ENCODE assay signal across 26 cellular contexts in genomic region chr11:122131126-122131525, GRCh38. TPM values are rescaled to one million over a fixed set of nuclear protein-coding genes. Genes with fewer than 3 reads are reported as not detected.
"Had no signal": no experiment of that assay in that cellular context is flagged by ENCODE, and none has a peak within 500 bp of the region (broad histone marks: within the 10 kb centered on the region; RNA-seq: fewer than 3 reads in every experiment).

No MANE protein-coding gene starts in this region.

- H3K27me3 Mint-ChIP-seq: activated CD4-positive, alpha-beta T cell treated with anti-CD3 and anti-CD28 coated beads, Interleukin-2, amount 10 ng/mL, durations not matched to agents 7 days and 5 days; activated naive CD8-positive, alpha-beta T cell treated with anti-CD3 and anti-CD28 coated beads, Interleukin-2, amount 50 U/mL, for 24 hours; T-cell had no signal

- H3K4me3 ChIP-seq: cardiac muscle cell, Peyer's patch, SJSA1 had no signal

- H3K27ac ChIP-seq: brain microvascular endothelial cell, cardiac muscle cell, Peyer's patch, RWPE1, SJSA1, VCaP had no signal

- H3K4me1 Mint-ChIP-seq: activated CD4-positive, alpha-beta T cell treated with anti-CD3 and anti-CD28 coated beads, Interleukin-2, amount 10 ng/mL, durations not matched to agents 7 days and 5 days; activated naive CD8-positive, alpha-beta T cell treated with anti-CD3 and anti-CD28 coated beads, Interleukin-2, amount 50 U/mL, for 24 hours; T-cell had no signal

- H3K27me3 ChIP-seq: brain microvascular endothelial cell, cardiac muscle cell, Peyer's patch, SJSA1 had no signal

- DNase-seq: activated CD4-positive, alpha-beta memory T cell treated with anti-CD3 and anti-CD28 coated beads for 36 hours; activated CD4-positive, alpha-beta T cell treated with anti-CD3 and anti-CD28 coated beads, Interleukin-2, amount 10 ng/mL, durations not matched to agents 7 days and 5 days; activated CD4-positive, CD25-positive, alpha-beta regulatory T cell; activated CD8-positive, alpha-beta memory T cell treated with anti-CD3 and anti-CD28 coated beads for 24 hours; activated effector memory CD4-positive, alpha-beta T cell treated with anti-CD3 and anti-CD28 coated beads, Interleukin-2, amount 50 U/mL, for 16 hours; activated naive CD4-positive, alpha-beta T cell treated with Interleukin-2 at 50 U/mL for 16 hours; activated naive CD8-positive, alpha-beta T cell treated with anti-CD3 and anti-CD28 coated beads, Interleukin-2, amount 50 U/mL, for 24 hours; activated T-cell treated with anti-CD3 and anti-CD28 coated beads, Interleukin-2, amount 50 U/mL, for 4 hours; amniotic stem cell; brain microvascular endothelial cell; cerebellar nuclear complex; NCI-H1092 treated with DMSO at 0.1 percent for 48 hours; NCI-H1417 treated with DMSO at 0.1 percent for 48 hours; NCI-H1694; NCI-H2029; NCI-H446; NCI-H524; Peyer's patch; SHP77; T-cell had no signal

- H3K36me3 Mint-ChIP-seq: activated CD4-positive, alpha-beta memory T cell treated with anti-CD3 and anti-CD28 coated beads for 36 hours; activated naive CD4-positive, alpha-beta T cell treated with anti-CD3 and anti-CD28 coated beads, Interleukin-2, amount 50 U/mL, for 72 hours; T-cell had no signal

- H3K4me1 ChIP-seq: Peyer's patch, SJSA1 had no signal

- H3K36me3 ChIP-seq: cardiac muscle cell, Peyer's patch, SJSA1 had no signal

- H3K4me3 Mint-ChIP-seq: activated CD4-positive, alpha-beta memory T cell treated with anti-CD3 and anti-CD28 coated beads for 36 hours; activated CD4-positive, alpha-beta T cell treated with anti-CD3 and anti-CD28 coated beads, Interleukin-2, amount 10 ng/mL, durations not matched to agents 7 days and 5 days; activated naive CD8-positive, alpha-beta T cell treated with anti-CD3 and anti-CD28 coated beads, Interleukin-2, amount 50 U/mL, for 24 hours; activated T-cell treated with anti-CD3 and anti-CD28 coated beads, Interleukin-2, amount 50 U/mL, for 4 hours; T-cell had no signal

- ATAC-seq: activated naive CD4-positive, alpha-beta T cell treated with anti-CD3 and anti-CD28 coated beads, Interleukin-2, amount 50 U/mL, for 72 hours; activated naive CD8-positive, alpha-beta T cell treated with anti-CD3 and anti-CD28 coated beads, Interleukin-2, amount 50 U/mL, for 24 hours; activated T-cell treated with anti-CD3 and anti-CD28 coated beads, Interleukin-2, amount 50 U/mL, for 4 hours; T-cell had no signal

- H3K27ac Mint-ChIP-seq: activated CD4-positive, alpha-beta memory T cell treated with anti-CD3 and anti-CD28 coated beads for 36 hours; activated CD4-positive, alpha-beta T cell treated with anti-CD3 and anti-CD28 coated beads, Interleukin-2, amount 10 ng/mL, durations not matched to agents 7 days and 5 days; activated naive CD4-positive, alpha-beta T cell treated with anti-CD3 and anti-CD28 coated beads, Interleukin-2, amount 50 U/mL, for 72 hours; activated naive CD8-positive, alpha-beta T cell treated with anti-CD3 and anti-CD28 coated beads, Interleukin-2, amount 50 U/mL, for 24 hours; T-cell had no signal

- H3K9me3 ChIP-seq: Peyer's patch, SJSA1 had no signal

RNA-seq across cellular contexts. Expression of gene BLID, which starts 15.1 kb away (rescaled TPM):
- total RNA-seq: activated CD4-positive, alpha-beta memory T cell treated with anti-CD3 and anti-CD28 coated beads for 36 hours; activated CD4-positive, alpha-beta T cell treated with anti-CD3 and anti-CD28 coated beads, Interleukin-2, amount 10 ng/mL, durations not matched to agents 7 days and 5 days; activated naive CD4-positive, alpha-beta T cell treated with anti-CD3 and anti-CD28 coated beads, Interleukin-2, amount 50 U/mL, for 72 hours; activated T-cell treated with anti-CD3 and anti-CD28 coated beads, Interleukin-2, amount 50 U/mL, for 4 hours; Peyer's patch; T-cell; T-helper 2 cell treated with Interferon-gamma antibody and Interleukin-4, amounts not matched to agents 100 ng/mL and 5 ng/mL, for 36 hours had no signal
